In genomic region chr6:41787219-41787917, GRCh38 we compare ENCODE assay signal across 8 cellular contexts. TPM values are rescaled to one million over a fixed set of nuclear protein-coding genes. Genes with fewer than 3 reads are reported as not detected.
DNase-seq lines count a peak whose midpoint lies in the region; ATAC-seq and TF ChIP-seq lines count a peak whose summit lies in the region.

TSS of gene TOMM6 (plus strand) at chr6:41787694. CDS start at chr6:41787698, 4 bp downstream.

- peak; percentile 86 for ATAC-seq in GM18909 (IDR thresholded peaks at IDR 0.05; ENCODE audit: poor library complexity, unreplicated experiment)
- peak; percentile 79 for ATAC-seq in HG03175 (IDR thresholded peaks at IDR 0.05; ENCODE audit: unreplicated experiment)
- peak; percentile 74 for ATAC-seq in WTC11

- H3K27me3 Mint-ChIP-seq in WTC11 (ENCODE audit: low read depth), result peaks cover 38% of the 10 kb centered on the region

- no peaks in the 10 kb centered on the region for H3K9me3 Mint-ChIP-seq in WTC11

- POLR2A ChIA-PET in WTC11 (lab: Charles Lee), result interaction anchor here (0.7 to 2.0 kb wide), 8 partner anchors 53 to 262 kb away, joined by 3 to 9 read pairs (median 4); partner anchors contain the start of genes BYSL, MED20 and TAF8

- TF ChIP-seq CTCF in AG09309 (IDR thresholded peaks at IDR 0.05; ENCODE audit: control insufficient read depth, insufficient read depth, low read depth, low read length, missing control alignments), result peak; percentile 91
- peak; percentile 96 for TF ChIP-seq CTCF in WTC11 (IDR thresholded peaks at IDR 0.05)
- peak; percentile 89 for TF ChIP-seq CTCF in cardiac fibroblast (IDR thresholded peaks at IDR 0.05; ENCODE audit: low read depth, low read length)

- H3K4me3 ChIP-seq in AG09309 (ENCODE audit: control insufficient read depth, low read depth, low read length) (peak within 1 kb of the TSS; percentile 86), cardiac fibroblast (replicated peaks in 1 of 2; ENCODE audit: low read depth in 2 of 2, low read length in 2 of 2) (peak within 1 kb of the TSS; percentile 77 to 96)

- peak within 1 kb of the TSS; percentile 97 for H3K27ac Mint-ChIP-seq in WTC11

- peaks cover 22% of the 10 kb centered on the region for H3K4me1 Mint-ChIP-seq in WTC11

- CTCF ChIA-PET in WTC11 (lab: Charles Lee), result interaction anchor here (0.6 to 4.7 kb wide), 69 partner anchors 9 to 776 kb away, joined by 3 to 71 read pairs (median 5); partner anchors contain the start of genes BYSL, C6orf132, CCND3 and MED20

- H3K4me3 Mint-ChIP-seq in WTC11, result peak within 1 kb of the TSS; percentile 96

- DNase-seq in AG09309 (ENCODE audit: low read depth) (peak; percentile 71), NCI-H2227 treated with DMSO at 0.1 percent for 48 hours (lab: John Stamatoyannopoulos, UW) (peak; percentile 78), WTC11 (ENCODE audit: low spot score) (peak; percentile 96), cardiac fibroblast (ENCODE audit: low read depth in 2 of 2) (peak; percentile 96), iris pigment epithelial cell (ENCODE audit: low read depth) (peak; percentile 95)
- DNase-seq in stimulated activated CD4-positive, alpha-beta T cell treated with anti-CD3 and anti-CD28 coated beads, Interleukin-12 subunit alpha, Interleukin-12 subunit beta, amount 100 ng/mL, for 4 hours, result peak; percentile 93

- peaks cover 26% of the 10 kb centered on the region for H3K36me3 Mint-ChIP-seq in WTC11

TF ChIP-seq in WTC11, 78 proteins besides CTCF, POLR2A, EP300 and RAD21 (continues in another document):
- no peak for TF ChIP-seq CDX4 (CRISPR knock-in tag; IDR thresholded peaks at IDR 0.05; ENCODE audit: borderline replicate concordance)
- TF ChIP-seq, protein P1, sequence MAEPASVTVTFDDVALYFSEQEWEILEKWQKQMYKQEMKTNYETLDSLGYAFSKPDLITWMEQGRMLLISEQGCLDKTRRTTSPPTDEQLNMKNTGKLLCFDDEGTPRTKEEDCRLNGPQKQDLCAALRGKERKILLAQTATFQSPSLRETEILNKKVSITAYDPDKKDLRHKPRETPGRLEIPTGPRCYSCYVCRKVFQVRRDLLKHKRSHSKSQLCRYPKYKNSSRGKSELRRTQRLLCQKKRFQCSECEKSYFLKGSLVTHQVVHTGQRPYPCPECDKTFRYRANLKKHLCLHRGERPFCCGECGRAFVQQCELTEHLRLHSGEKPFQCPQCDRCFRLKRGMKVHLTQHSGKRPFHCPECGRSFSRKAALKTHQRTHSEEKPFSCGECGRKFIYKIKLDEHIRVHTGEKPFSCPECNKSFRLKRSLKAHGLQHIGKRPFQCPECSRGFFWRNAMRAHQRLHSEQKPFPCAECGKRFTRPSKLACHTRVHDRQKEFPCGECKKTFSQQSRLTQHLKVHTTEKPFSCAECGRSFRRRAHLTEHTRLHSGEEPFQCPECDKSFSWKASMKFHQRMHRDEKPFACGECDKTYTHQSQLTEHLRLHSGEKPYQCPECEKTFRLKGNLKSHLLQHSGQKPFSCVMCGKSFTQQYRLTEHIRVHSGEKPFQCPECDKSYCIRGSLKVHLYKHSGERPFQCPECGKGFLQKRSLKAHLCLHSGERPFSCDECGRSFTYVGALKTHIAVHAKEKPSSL (CRISPR knock-in tag; conservative IDR thresholded peaks at IDR 0.05), result no peak
- TF ChIP-seq FOXK1 (CRISPR knock-in tag; IDR thresholded peaks at IDR 0.05), result peak; percentile 82
- TF ChIP-seq SMAD4 (CRISPR knock-in tag; IDR thresholded peaks at IDR 0.05), result no peak
- TF ChIP-seq, protein P2, sequence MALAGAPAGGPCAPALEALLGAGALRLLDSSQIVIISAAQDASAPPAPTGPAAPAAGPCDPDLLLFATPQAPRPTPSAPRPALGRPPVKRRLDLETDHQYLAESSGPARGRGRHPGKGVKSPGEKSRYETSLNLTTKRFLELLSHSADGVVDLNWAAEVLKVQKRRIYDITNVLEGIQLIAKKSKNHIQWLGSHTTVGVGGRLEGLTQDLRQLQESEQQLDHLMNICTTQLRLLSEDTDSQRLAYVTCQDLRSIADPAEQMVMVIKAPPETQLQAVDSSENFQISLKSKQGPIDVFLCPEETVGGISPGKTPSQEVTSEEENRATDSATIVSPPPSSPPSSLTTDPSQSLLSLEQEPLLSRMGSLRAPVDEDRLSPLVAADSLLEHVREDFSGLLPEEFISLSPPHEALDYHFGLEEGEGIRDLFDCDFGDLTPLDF (CRISPR knock-in tag; IDR thresholded peaks at IDR 0.05), result no peak
- TF ChIP-seq ZNF263 (CRISPR knock-in tag; IDR thresholded peaks at IDR 0.05; ENCODE audit: low read depth), result 0 out of 2 replicates have a peak, but pooled peaks have one; percentile 21
- TF ChIP-seq GTF2I (CRISPR knock-in tag; conservative IDR thresholded peaks at IDR 0.05), result no peak
- TF ChIP-seq OVOL2 (CRISPR knock-in tag; IDR thresholded peaks at IDR 0.05; ENCODE audit: borderline replicate concordance), result no peak
- TF ChIP-seq, protein P3, sequence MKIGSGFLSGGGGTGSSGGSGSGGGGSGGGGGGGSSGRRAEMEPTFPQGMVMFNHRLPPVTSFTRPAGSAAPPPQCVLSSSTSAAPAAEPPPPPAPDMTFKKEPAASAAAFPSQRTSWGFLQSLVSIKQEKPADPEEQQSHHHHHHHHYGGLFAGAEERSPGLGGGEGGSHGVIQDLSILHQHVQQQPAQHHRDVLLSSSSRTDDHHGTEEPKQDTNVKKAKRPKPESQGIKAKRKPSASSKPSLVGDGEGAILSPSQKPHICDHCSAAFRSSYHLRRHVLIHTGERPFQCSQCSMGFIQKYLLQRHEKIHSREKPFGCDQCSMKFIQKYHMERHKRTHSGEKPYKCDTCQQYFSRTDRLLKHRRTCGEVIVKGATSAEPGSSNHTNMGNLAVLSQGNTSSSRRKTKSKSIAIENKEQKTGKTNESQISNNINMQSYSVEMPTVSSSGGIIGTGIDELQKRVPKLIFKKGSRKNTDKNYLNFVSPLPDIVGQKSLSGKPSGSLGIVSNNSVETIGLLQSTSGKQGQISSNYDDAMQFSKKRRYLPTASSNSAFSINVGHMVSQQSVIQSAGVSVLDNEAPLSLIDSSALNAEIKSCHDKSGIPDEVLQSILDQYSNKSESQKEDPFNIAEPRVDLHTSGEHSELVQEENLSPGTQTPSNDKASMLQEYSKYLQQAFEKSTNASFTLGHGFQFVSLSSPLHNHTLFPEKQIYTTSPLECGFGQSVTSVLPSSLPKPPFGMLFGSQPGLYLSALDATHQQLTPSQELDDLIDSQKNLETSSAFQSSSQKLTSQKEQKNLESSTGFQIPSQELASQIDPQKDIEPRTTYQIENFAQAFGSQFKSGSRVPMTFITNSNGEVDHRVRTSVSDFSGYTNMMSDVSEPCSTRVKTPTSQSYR (CRISPR knock-in tag; IDR thresholded peaks at IDR 0.05), result 0 out of 2 replicates have a peak, but pooled peaks have one; percentile 15
- 0 out of 2 replicates have a peak, but pooled peaks have one; percentile 52 for TF ChIP-seq ATF2 (CRISPR knock-in tag; IDR thresholded peaks at IDR 0.05; ENCODE audit: borderline replicate concordance, low read depth)
- peak; percentile 6; the same call in 1 of the 2 replicates for TF ChIP-seq ZNF232 (CRISPR knock-in tag; IDR thresholded peaks at IDR 0.05)
- peak; percentile 75 for TF ChIP-seq FOXP1 (CRISPR knock-in tag; IDR thresholded peaks at IDR 0.05; ENCODE audit: borderline replicate concordance)
- TF ChIP-seq, protein P4, sequence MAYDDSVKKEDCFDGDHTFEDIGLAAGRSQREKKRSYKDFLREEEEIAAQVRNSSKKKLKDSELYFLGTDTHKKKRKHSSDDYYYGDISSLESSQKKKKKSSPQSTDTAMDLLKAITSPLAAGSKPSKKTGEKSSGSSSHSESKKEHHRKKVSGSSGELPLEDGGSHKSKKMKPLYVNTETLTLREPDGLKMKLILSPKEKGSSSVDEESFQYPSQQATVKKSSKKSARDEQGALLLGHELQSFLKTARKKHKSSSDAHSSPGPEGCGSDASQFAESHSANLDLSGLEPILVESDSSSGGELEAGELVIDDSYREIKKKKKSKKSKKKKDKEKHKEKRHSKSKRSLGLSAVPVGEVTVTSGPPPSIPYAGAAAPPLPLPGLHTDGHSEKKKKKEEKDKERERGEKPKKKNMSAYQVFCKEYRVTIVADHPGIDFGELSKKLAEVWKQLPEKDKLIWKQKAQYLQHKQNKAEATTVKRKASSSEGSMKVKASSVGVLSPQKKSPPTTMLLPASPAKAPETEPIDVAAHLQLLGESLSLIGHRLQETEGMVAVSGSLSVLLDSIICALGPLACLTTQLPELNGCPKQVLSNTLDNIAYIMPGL (CRISPR knock-in tag; IDR thresholded peaks at IDR 0.05), result peak; percentile 92
- 0 out of 2 replicates have a peak, but pooled peaks have one; percentile 7 for TF ChIP-seq PREB (CRISPR knock-in tag; IDR thresholded peaks at IDR 0.05; ENCODE audit: borderline replicate concordance)
- peak; percentile 85 for TF ChIP-seq SP1 (CRISPR knock-in tag; conservative IDR thresholded peaks at IDR 0.05)
- TF ChIP-seq MYBL2 (CRISPR knock-in tag; IDR thresholded peaks at IDR 0.05), result peak; percentile 83; the same call in 1 of the 2 replicates
- no peak for TF ChIP-seq NR1H2 (CRISPR knock-in tag; IDR thresholded peaks at IDR 0.05)

RNA-seq across cellular contexts. Expression of gene TOMM6, which starts in this region (rescaled TPM):
- total RNA-seq in WTC11 (2021), result 219 to 233 TPM (median 228 TPM) in 3 replicates

Comparison
In these comparisons a context has a peak if more than half of its experiments do, and no peak if none do; other contexts are left out.
1. Peak in every context shown above with its lines: DNase-seq, ATAC-seq and H3K4me3 ChIP-seq.